In the genomic region with DNA sequence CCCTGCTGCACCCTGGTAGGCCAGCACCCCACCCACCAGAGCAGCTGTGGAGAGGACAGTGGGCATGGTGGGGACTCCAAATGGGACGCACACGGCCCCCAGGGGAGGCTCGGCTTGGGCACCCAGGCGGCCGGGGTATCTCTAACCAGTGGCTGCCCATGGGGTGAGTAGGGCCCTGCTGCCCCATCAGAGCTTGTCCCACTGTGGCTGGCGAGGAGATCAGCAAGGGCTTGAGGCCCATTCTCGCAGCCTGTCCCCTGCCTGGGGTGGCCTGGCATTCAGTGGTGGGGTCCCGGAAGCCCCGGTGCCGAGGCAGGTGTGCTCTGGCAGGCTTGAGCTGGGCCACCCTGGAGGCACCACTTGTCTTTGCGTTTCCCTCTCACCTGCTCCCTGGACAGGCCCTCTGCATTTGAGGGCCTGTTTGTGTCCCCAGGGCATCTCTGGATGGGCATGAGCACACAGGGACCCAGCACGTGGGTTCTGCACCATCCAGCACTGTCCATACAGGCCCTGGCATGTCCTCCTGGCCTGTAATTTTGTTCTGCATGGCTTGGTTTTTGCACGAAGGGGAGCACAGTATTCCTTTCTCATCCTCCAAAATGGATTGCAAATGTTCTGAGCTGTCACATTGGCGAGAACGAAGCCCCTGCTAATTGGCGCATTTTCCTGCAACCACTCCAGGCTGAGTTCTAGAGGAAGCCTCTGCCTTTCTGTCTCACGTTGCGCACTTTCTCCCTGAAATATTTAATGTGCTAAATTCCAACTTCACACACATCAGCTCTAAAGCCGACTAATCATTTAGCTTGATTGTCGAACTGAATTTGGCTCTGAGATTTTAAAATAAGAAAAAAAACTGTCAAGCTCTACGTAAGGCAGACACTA, we compare ENCODE assay signal across 21 cellular contexts. TPM values are rescaled to one million over a fixed set of nuclear protein-coding genes. Genes with fewer than 3 reads are reported as not detected.
A peak's percentile ranks its signal among the peaks of the same experiment; 100 is the strongest.
DNase-seq lines count a peak whose midpoint lies in the region; ATAC-seq and TF ChIP-seq lines count a peak whose summit lies in the region.
"Had no signal": no experiment of that assay in that cellular context is flagged by ENCODE, and none has a peak within 500 bp of the region (broad histone marks: within the 10 kb centered on the region; RNA-seq: fewer than 3 reads in every experiment).

No MANE protein-coding gene starts in this region.

- peak overlapping the region; percentile 81 for H3K27ac ChIP-seq in GM23338 (ENCODE audit: low read depth)
- H3K27ac ChIP-seq in esophagus squamous epithelium = peak overlapping the region; percentile 56 to 94 (median 75)
- H3K27ac ChIP-seq in smooth muscle cell (ENCODE audit: low read depth) = peak overlapping the region; percentile 2
- H3K27ac ChIP-seq: neural progenitor cell, testis had no signal

- no peaks in the 10 kb centered on the region; the same call in 2 of the 3 replicates for H3K9me3 Mint-ChIP-seq in GM23338
- H3K9me3 Mint-ChIP-seq: neural progenitor cell had no signal

- intact Hi-C loops in esophagus squamous epithelium (cut with DNase I) = no loop called here

- H3K27ac Mint-ChIP-seq in GM23338 = no peak overlapping the region

- no peak overlapping the region for H3K4me3 ChIP-seq in GM23338
- H3K4me3 ChIP-seq in esophagus squamous epithelium = no peak overlapping the region
- no peak overlapping the region for H3K4me3 ChIP-seq in smooth muscle cell
- H3K4me3 ChIP-seq: lower lobe of right lung, MG63, neural progenitor cell, testis had no signal

- H3K36me3 Mint-ChIP-seq in GM23338 (ENCODE audit: low read depth) = no peaks in the 10 kb centered on the region; the same call in 2 of the 3 replicates
- H3K36me3 Mint-ChIP-seq: neural progenitor cell had no signal

- no peaks in the 10 kb centered on the region for H3K27me3 Mint-ChIP-seq in GM23338 (ENCODE audit: insufficient read depth, low read depth, poor library complexity)

- no peaks in the 10 kb centered on the region for H3K79me2 ChIP-seq in GM23338 (replicated peaks; ENCODE audit: insufficient read depth)
- no peaks in the 10 kb centered on the region for H3K79me2 ChIP-seq in smooth muscle cell (ENCODE audit: low read depth)

- 47 to 63% methylated on average over 12 to 13 of the region's 21 CpGs for WGBS in esophagus squamous epithelium, 2 donors
- 88% methylated on average over 21 of the region's 21 CpGs for WGBS in smooth muscle cell (ENCODE audit: low lambda C conversion rate)

- no peak overlapping the region for H3K4me3 Mint-ChIP-seq in GM23338
- H3K4me3 Mint-ChIP-seq: neural progenitor cell had no signal

- H3K27me3 ChIP-seq in GM23338 (ENCODE audit: insufficient read depth) = no peaks in the 10 kb centered on the region
- H3K27me3 ChIP-seq in esophagus squamous epithelium = no peaks in the 10 kb centered on the region
- no peaks in the 10 kb centered on the region for H3K27me3 ChIP-seq in smooth muscle cell (ENCODE audit: low read depth)
- H3K27me3 ChIP-seq: BE2C, MG63, neural progenitor cell, testis had no signal

- H4K20me1 ChIP-seq in GM23338 (replicated peaks; ENCODE audit: insufficient read depth) = no peaks in the 10 kb centered on the region
- no peaks in the 10 kb centered on the region for H4K20me1 ChIP-seq in smooth muscle cell (ENCODE audit: low read depth)

- H3F3A ChIP-seq in GM23338 (replicated peaks; ENCODE audit: low read depth) (0 out of 2 replicates have a peak, but pooled peaks cover 14% of the 10 kb centered on the region), smooth muscle cell (ENCODE audit: low read depth) (no peaks in the 10 kb centered on the region)

- H3K4me2 ChIP-seq in GM23338 (no peak overlapping the region), smooth muscle cell (no peak overlapping the region)
- H3K4me2 ChIP-seq: neural progenitor cell had no signal

- peaks cover 17% of the 10 kb centered on the region for H3K4me1 Mint-ChIP-seq in GM23338

- H3K9me2 ChIP-seq in GM23338 (ENCODE audit: insufficient read depth) = no peaks in the 10 kb centered on the region

- no peak for DNase-seq in GM23338 (ENCODE audit: low spot score)
- peak; percentile 64 for DNase-seq in NCI-H345 treated with DMSO at 0.1 percent for 48 hours (lab: John Stamatoyannopoulos, UW; ENCODE audit: unreplicated experiment)
- no peak for DNase-seq in esophagus squamous epithelium (lab: John Stamatoyannopoulos, UW)
- DNase-seq in smooth muscle cell (lab: John Stamatoyannopoulos, UW; ENCODE audit: unreplicated experiment) = no peak
- no peak for DNase-seq in NCI-H748 treated with DMSO at 0.1 percent for 48 hours (lab: John Stamatoyannopoulos, UW)
- DNase-seq: activated CD4-positive, alpha-beta T cell treated with anti-CD3 and anti-CD28 coated beads for 1 hour; activated CD8-positive, alpha-beta memory T cell treated with anti-CD3 and anti-CD28 coated beads, Interleukin-2, amount 50 U/mL, for 48 hours; activated naive CD4-positive, alpha-beta T cell treated with anti-CD3 and anti-CD28 coated beads, Interleukin-2, amount 50 U/mL, for 16 hours; BE2C; DND-41; lower lobe of right lung; MG63; NCI-H2081 treated with DMSO at 0.1 percent for 48 hours; NK-92 treated with Interleukin-12 subunit alpha and Interleukin-12 subunit beta, amount 100 ng/mL, for 24 hours; stimulated activated CD4-positive, alpha-beta T cell treated with anti-CD3 and anti-CD28 coated beads, Interleukin-1b, Interleukin-23, amount 100 ng/mL, for 48 hours; testis had no signal

- ATAC-seq in GM23338 (no peak), GM19035 (IDR thresholded peaks at IDR 0.05; ENCODE audit: unreplicated experiment) (no peak), HG02981 (IDR thresholded peaks at IDR 0.05; ENCODE audit: unreplicated experiment) (no peak), GM21381 (IDR thresholded peaks at IDR 0.05; ENCODE audit: unreplicated experiment) (no peak)
- ATAC-seq: lower lobe of right lung, Right ventricle myocardium inferior had no signal

- TF ChIP-seq CTCF in GM23338 (conservative IDR thresholded peaks at IDR 0.05; ENCODE audit: low read depth in 2 of 2) = no peak
- no peak for TF ChIP-seq CTCF in esophagus squamous epithelium (IDR thresholded peaks at IDR 0.05)
- no peak for TF ChIP-seq CTCF in smooth muscle cell (IDR thresholded peaks at IDR 0.05; ENCODE audit: borderline replicate concordance, insufficient read depth, poor library complexity, severe bottlenecking)

- H3K36me3 ChIP-seq in GM23338 (ENCODE audit: insufficient read depth) = no peaks in the 10 kb centered on the region
- H3K36me3 ChIP-seq in esophagus squamous epithelium = peaks cover 0 to 15% (median 0%) of the 10 kb centered on the region in 3 donors
- no peaks in the 10 kb centered on the region for H3K36me3 ChIP-seq in smooth muscle cell (ENCODE audit: low read depth)
- H3K36me3 ChIP-seq: lower lobe of right lung, MG63, neural progenitor cell had no signal

- TF ChIP-seq POLR2A in esophagus squamous epithelium (IDR thresholded peaks at IDR 0.05) = no peak

- H3K9me3 ChIP-seq in esophagus squamous epithelium (no peaks in the 10 kb centered on the region), smooth muscle cell (replicated peaks; ENCODE audit: low read depth) (no peaks in the 10 kb centered on the region)
- H3K9me3 ChIP-seq: BE2C, lower lobe of right lung, MG63, testis had no signal

- H3K4me1 ChIP-seq in GM23338 (ENCODE audit: insufficient read depth) = no peaks in the 10 kb centered on the region
- H3K4me1 ChIP-seq in esophagus squamous epithelium = peaks cover 35 to 61% (median 49%) of the 10 kb centered on the region in 3 donors
- peaks cover 12% of the 10 kb centered on the region for H3K4me1 ChIP-seq in smooth muscle cell (ENCODE audit: low read depth)

- H2AFZ ChIP-seq in GM23338 (no peak overlapping the region), smooth muscle cell (ENCODE audit: low read depth) (no peak overlapping the region)
- H2AFZ ChIP-seq: neural progenitor cell had no signal

- H3K9ac ChIP-seq in smooth muscle cell (ENCODE audit: low read depth) = no peak overlapping the region
- H3K9ac ChIP-seq: neural progenitor cell had no signal

TF ChIP-seq in GM23338, 12 proteins besides CTCF, POLR2A, EP300 and RAD21:
- TF ChIP-seq STAT1 (IDR thresholded peaks at IDR 0.05; ENCODE audit: unreplicated experiment) = no peak
- no peak for TF ChIP-seq ZNF114 (CRISPR knock-in tag; IDR thresholded peaks at IDR 0.05)

RNA-seq across cellular contexts. Expression of gene PWWP2B, which starts 27.2 kb away (rescaled TPM):
- 8.6 and 12.8 TPM in 2 replicates for total RNA-seq in GM23338 (2014; rRNA removed; shearing (Covaris generic))
- polyA plus RNA-seq in GM23338 (2016; fragmentation: Nextera tagmentation; extraction: Ambion mirVana) (2.2 and 2.3 TPM in 2 replicates), smooth muscle cell (8.3 and 9.3 TPM in 2 replicates)
- total RNA-seq in esophagus squamous epithelium (10 to 100 TPM; 14.9 to 27.3 (median 16.7) TPM), smooth muscle cell (6.9 and 13.2 TPM in 2 replicates)

Comparison
In these comparisons a context has a peak if more than half of its experiments do, and no peak if none do; other contexts are left out.
1. H3K27ac ChIP-seq: peak in every context shown above with its lines; median percentile 81 in GM23338; 75 in esophagus squamous epithelium; 2 in smooth muscle cell.